ENCODE assay signal across 9 cellular contexts in genomic region chr6:24936641-24937317, GRCh38. TPM values are rescaled to one million over a fixed set of nuclear protein-coding genes. Genes with fewer than 3 reads are reported as not detected.
DNase-seq lines count a peak whose midpoint lies in the region; ATAC-seq, FAIRE-seq and TF ChIP-seq lines count a peak whose summit lies in the region.
"Had no signal": no experiment of that assay in that cellular context is flagged by ENCODE, and none has a peak within 500 bp of the region (broad histone marks: within the 10 kb centered on the region; RNA-seq: fewer than 3 reads in every experiment).

No MANE protein-coding gene starts in this region.

- H3K36me3 ChIP-seq in vagina (no peaks in the 10 kb centered on the region), smooth muscle cell (ENCODE audit: low read depth) (no peaks in the 10 kb centered on the region), adrenal gland (replicated peaks in 1 of 2) (no peaks in the 10 kb centered on the region)

- H3K27me3 ChIP-seq in vagina = no peaks in the 10 kb centered on the region
- no peaks in the 10 kb centered on the region for H3K27me3 ChIP-seq in smooth muscle cell (ENCODE audit: low read depth)
- H3K27me3 ChIP-seq in adrenal gland = peaks cover 5% of the 10 kb centered on the region

- TF ChIP-seq POLR2A in GM12892 (IDR thresholded peaks at IDR 0.05; ENCODE audit: low read depth, low read length) (peak; percentile 57), vagina (IDR thresholded peaks at IDR 0.05) (no peak), adrenal gland (IDR thresholded peaks at IDR 0.05) (no peak)

- H3K9me3 ChIP-seq in vagina = no peaks in the 10 kb centered on the region
- H3K9me3 ChIP-seq in smooth muscle cell (replicated peaks; ENCODE audit: low read depth) = no peaks in the 10 kb centered on the region
- no peaks in the 10 kb centered on the region for H3K9me3 ChIP-seq in adrenal gland (replicated peaks in 1 of 3)

- peaks cover 36% of the 10 kb centered on the region for H3K36me3 Mint-ChIP-seq in effector memory CD8-positive, alpha-beta T cell (ENCODE audit: insufficient read depth)

- peak; percentile 55 for ATAC-seq in GM21528 (IDR thresholded peaks at IDR 0.05; ENCODE audit: low FRiP score, unreplicated experiment)
- peak; percentile 69 for ATAC-seq in effector memory CD8-positive, alpha-beta T cell (replicated peaks)

- H3K4me2 ChIP-seq in smooth muscle cell = no peak overlapping the region

- H2AFZ ChIP-seq in smooth muscle cell (ENCODE audit: low read depth) = no peak overlapping the region

- H3K27ac ChIP-seq in vagina = no peak overlapping the region
- no peak overlapping the region for H3K27ac ChIP-seq in smooth muscle cell (ENCODE audit: low read depth)
- no peak overlapping the region for H3K27ac ChIP-seq in adrenal gland

- no peaks in the 10 kb centered on the region for H3F3A ChIP-seq in smooth muscle cell (ENCODE audit: low read depth)

- H3K4me3 ChIP-seq in vagina (no peak overlapping the region), smooth muscle cell (no peak overlapping the region), adrenal gland (no peak overlapping the region)

- peak overlapping the region; percentile 99 to 100 for H3K4me3 Mint-ChIP-seq in effector memory CD8-positive, alpha-beta T cell

- no peaks in the 10 kb centered on the region for H3K79me2 ChIP-seq in smooth muscle cell (ENCODE audit: low read depth)

- H3K9ac ChIP-seq in smooth muscle cell (ENCODE audit: low read depth) = no peak overlapping the region

- 97% methylated on average over 5 of the region's 5 CpGs for WGBS in smooth muscle cell (ENCODE audit: low lambda C conversion rate)
- 78 to 90% (median 80%) methylated on average over 5 of the region's 5 CpGs for WGBS in adrenal gland, 4 donors

- DNase-seq in GM12892 (ENCODE audit: insufficient read length) (no peak), M059J (ENCODE audit: low read depth) (peak; percentile 52), vagina (ENCODE audit: extremely low spot score in 2 of 2) (no peak), smooth muscle cell (lab: John Stamatoyannopoulos, UW; ENCODE audit: unreplicated experiment) (no peak), adrenal gland (no peak), H4 (ENCODE audit: low spot score) (no peak)
- peak in 2 of 3 experiments; percentile 32 to 35 for DNase-seq in effector memory CD8-positive, alpha-beta T cell

- intact Hi-C loops in vagina (cut with DNase I) = no loop called here
- intact Hi-C loops in adrenal gland (cut with DNase I) = no loop called here

- no peaks in the 10 kb centered on the region for H3K9me3 Mint-ChIP-seq in effector memory CD8-positive, alpha-beta T cell

- H4K20me1 ChIP-seq in smooth muscle cell (ENCODE audit: low read depth) = no peaks in the 10 kb centered on the region

- TF ChIP-seq CTCF in vagina (IDR thresholded peaks at IDR 0.05) (no peak), smooth muscle cell (IDR thresholded peaks at IDR 0.05; ENCODE audit: borderline replicate concordance, insufficient read depth, poor library complexity, severe bottlenecking) (no peak), adrenal gland (IDR thresholded peaks at IDR 0.05) (no peak)

- H3K27me3 Mint-ChIP-seq in effector memory CD8-positive, alpha-beta T cell = no peaks in the 10 kb centered on the region

- H3K4me1 ChIP-seq in vagina (peaks cover under 1% of the 10 kb centered on the region), smooth muscle cell (ENCODE audit: low read depth) (peaks cover 20% of the 10 kb centered on the region), adrenal gland (replicated peaks in 1 of 2) (no peaks in the 10 kb centered on the region)

- peak; percentile 99 for FAIRE-seq in GM12892 (lab: Jason Lieb, UNC)
- FAIRE-seq: endometrium had no signal

- H3K27ac Mint-ChIP-seq in effector memory CD8-positive, alpha-beta T cell = peak overlapping the region; percentile 87 to 97

- H3K4me1 Mint-ChIP-seq in effector memory CD8-positive, alpha-beta T cell (ENCODE audit: low read depth in 2 of 2) = peaks cover 42 to 66% of the 10 kb centered on the region in 2 donors

RNA-seq across cellular contexts. Expression of gene RIPOR2, which starts 1.0 kb away (rescaled TPM):
- polyA plus RNA-seq in GM12892 (2012; ENCODE audit: missing spikeins) = 25.6 TPM
- 18.6 and 22.9 TPM in 2 replicates for total RNA-seq in M059J (2014; rRNA removed; shearing (Covaris generic))
- total RNA-seq in vagina = 19.4 TPM
- 5.6 and 6.6 TPM in 2 replicates for total RNA-seq in smooth muscle cell
- 2.3 and 7.6 TPM in 2 replicates for polyA plus RNA-seq in smooth muscle cell
- total RNA-seq in adrenal gland = 10 to 100 TPM in 1 of 8 donors, 1 to 10 TPM in 7; 2.6 to 16.2 (median 4.3) TPM
- polyA plus RNA-seq in adrenal gland = 1 to 10 TPM; 1.7 to 4.3 (median 2.3) TPM
- not detected in 2 replicates for total RNA-seq in H4 (2014; rRNA removed; shearing (Covaris generic))

Comparison
In these comparisons a context has a peak if more than half of its experiments do, and no peak if none do; other contexts are left out.
1. DNase-seq: peak in M059J (single experiment) and effector memory CD8-positive, alpha-beta T cell (2 of 3); none in GM12892 (single experiment), vagina (0 of 2), smooth muscle cell (single experiment), adrenal gland (0 of 7) and H4 (single experiment).